In the genomic region with DNA sequence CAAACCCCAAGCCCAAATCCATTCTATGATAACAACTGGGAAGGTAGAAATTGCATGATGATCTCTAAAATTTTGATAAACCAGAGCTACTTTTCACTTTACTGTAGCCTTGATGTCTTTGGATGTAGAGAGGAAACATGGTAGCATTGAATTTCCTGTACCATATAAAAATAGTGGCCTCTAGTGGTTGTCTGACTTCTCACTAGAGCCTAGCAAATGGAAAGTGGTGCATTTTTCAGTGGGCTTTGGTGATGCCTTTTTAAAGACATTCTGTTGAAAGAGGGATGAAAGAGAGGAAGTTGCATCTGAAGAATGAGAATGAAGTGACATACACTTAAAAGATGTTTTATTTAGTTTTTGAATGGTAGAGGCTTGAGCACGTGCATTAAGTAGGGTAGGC, we compare ENCODE assay signal across 9 cellular contexts.
DNase-seq lines count a peak whose midpoint lies in the region; ATAC-seq, FAIRE-seq and TF ChIP-seq lines count a peak whose summit lies in the region.
"Had no signal": no experiment of that assay in that cellular context is flagged by ENCODE, and none has a peak within 500 bp of the region (broad histone marks: within the 10 kb centered on the region; RNA-seq: fewer than 3 reads in every experiment).

No MANE protein-coding gene starts in this region.

- intact Hi-C loops in HCT116 (cut with micrococcal nuclease): no loop called here

- H3K27me3 Mint-ChIP-seq in activated T-helper 17 cell treated with anti-CD3 and anti-CD28 coated beads, Interleukin-2, amount 50 U/mL, for 72 hours: no peaks in the 10 kb centered on the region
- H3K27me3 Mint-ChIP-seq in endothelial cell (ENCODE audit: unreplicated experiment): no peaks in the 10 kb centered on the region

- H2AFZ ChIP-seq in HCT116 (ENCODE audit: low read depth, low read length, poor library complexity, severe bottlenecking): no peak overlapping the region

- POLR2A ChIA-PET in HCT116 (lab: Charles Lee): no interaction called here

- H3K9me2 ChIP-seq in HCT116 (ENCODE audit: insufficient read depth): no peaks in the 10 kb centered on the region

- H3K4me3 Mint-ChIP-seq in activated T-helper 17 cell treated with anti-CD3 and anti-CD28 coated beads, Interleukin-2, amount 50 U/mL, for 72 hours: no peak overlapping the region
- no peak overlapping the region for H3K4me3 Mint-ChIP-seq in endothelial cell (ENCODE audit: unreplicated experiment)

- no peaks in the 10 kb centered on the region for H3K9me3 ChIP-seq in HCT116 (ENCODE audit: control insufficient read depth in 1 of 2, insufficient read depth in 1 of 2, low read depth in 1 of 2, low read length in 2 of 2)
- H3K9me3 ChIP-seq: SJCRH30 had no signal

- no peak overlapping the region for H3K27ac ChIP-seq in HCT116 (ENCODE audit: low read depth, low read length)
- H3K27ac ChIP-seq: SJCRH30 had no signal

- H3K4me2 ChIP-seq in HCT116 (ENCODE audit: low read length): no peak overlapping the region

- CTCF ChIA-PET in HCT116 (lab: Charles Lee): interaction anchor here (0.6 kb wide), 1 partner anchor 9 kb away, joined by 4 read pairs; no protein-coding TSS in a partner anchor

- TF ChIP-seq CTCF in HCT116 (IDR thresholded peaks at IDR 0.05 in 2 of 3, conservative IDR thresholded peaks at IDR 0.05 in 1 of 3; ENCODE audit: borderline replicate concordance in 1 of 3, insufficient read depth in 1 of 3, low read depth in 2 of 3, low read length in 2 of 3) (peak; percentile 5 to 58 (median 39); a peak in 3 of 6 replicates), endothelial cell (IDR thresholded peaks at IDR 0.05; ENCODE audit: unreplicated experiment) (no peak)

- peak; percentile 33; the same call in 1 of the 2 replicates for TF ChIP-seq RAD21 in HCT116 (IDR thresholded peaks at IDR 0.05; ENCODE audit: low read depth)

- H4K20me1 ChIP-seq in HCT116 (ENCODE audit: insufficient read depth): no peaks in the 10 kb centered on the region

- FAIRE-seq in RCC 7860 (lab: Jason Lieb, UNC): no peak

- H3K79me2 ChIP-seq in HCT116 (ENCODE audit: insufficient read depth, low read length): no peaks in the 10 kb centered on the region

- H3K36me3 Mint-ChIP-seq in activated T-helper 17 cell treated with anti-CD3 and anti-CD28 coated beads, Interleukin-2, amount 50 U/mL, for 72 hours (ENCODE audit: low read depth): no peaks in the 10 kb centered on the region
- no peaks in the 10 kb centered on the region for H3K36me3 Mint-ChIP-seq in endothelial cell (ENCODE audit: low read depth, unreplicated experiment)

- H3K36me3 ChIP-seq in HCT116 (ENCODE audit: control insufficient read depth in 1 of 2, insufficient read depth in 2 of 2, low read length in 2 of 2): no peaks in the 10 kb centered on the region
- H3K36me3 ChIP-seq: SJCRH30 had no signal

- peak; percentile 63 for ATAC-seq in HCT116
- no peak for ATAC-seq in activated T-helper 17 cell treated with anti-CD3 and anti-CD28 coated beads, Interleukin-2, amount 50 U/mL, for 72 hours (replicated peaks)
- ATAC-seq in left lobe of liver: no peak

- no peaks in the 10 kb centered on the region for H3K4me1 ChIP-seq in HCT116 (ENCODE audit: control insufficient read depth in 1 of 2, insufficient read depth in 2 of 2, low read length in 2 of 2)
- H3K4me1 ChIP-seq: SJCRH30 had no signal

- RAD21 ChIA-PET in HCT116 (lab: Charles Lee; ENCODE audit: low non-redundant PET in 1 of 2, low total read pairs in 2 of 2, uncharacterized antibody in 2 of 2, unreplicated experiment in 2 of 2): no interaction called here

- no peak overlapping the region for H3K9ac ChIP-seq in HCT116 (ENCODE audit: low read length)

- DNase-seq in D341Med (ENCODE audit: low spot score) (peak; percentile 36), HCT116 (ENCODE audit: low read depth, low spot score) (peak; percentile 2), RCC 7860 (ENCODE audit: low spot score) (peak; percentile 21), iPS-NIHi7 (ENCODE audit: extremely low spot score) (peak; percentile 47), amygdala (lab: John Stamatoyannopoulos, UW) (no peak), endothelial cell (ENCODE audit: low spot score) (no peak), left lobe of liver (ENCODE audit: low spot score) (no peak)

- BruUV-seq in HCT116 (replicated peaks; lab: Mats Ljungman, UMichigan): no TSS peak

- no peak for TF ChIP-seq POLR2A in HCT116 (IDR thresholded peaks at IDR 0.05; ENCODE audit: borderline replicate concordance, extremely low read depth, insufficient read depth, insufficient read length)

- H3K27me3 ChIP-seq in HCT116 (ENCODE audit: insufficient read depth, low read length): no peaks in the 10 kb centered on the region
- H3K27me3 ChIP-seq: SJCRH30 had no signal

- no peak overlapping the region for H3K4me3 ChIP-seq in HCT116 (replicated peaks in 1 of 2; ENCODE audit: low read depth in 1 of 2, low read length in 2 of 2)
- H3K4me3 ChIP-seq: SJCRH30 had no signal

- no peak overlapping the region for H3K27ac Mint-ChIP-seq in activated T-helper 17 cell treated with anti-CD3 and anti-CD28 coated beads, Interleukin-2, amount 50 U/mL, for 72 hours
- H3K27ac Mint-ChIP-seq in endothelial cell (ENCODE audit: unreplicated experiment): no peak overlapping the region

- H3K4me1 Mint-ChIP-seq in activated T-helper 17 cell treated with anti-CD3 and anti-CD28 coated beads, Interleukin-2, amount 50 U/mL, for 72 hours: no peaks in the 10 kb centered on the region
- no peaks in the 10 kb centered on the region for H3K4me1 Mint-ChIP-seq in endothelial cell (ENCODE audit: unreplicated experiment)

- no peaks in the 10 kb centered on the region for H3K9me3 Mint-ChIP-seq in activated T-helper 17 cell treated with anti-CD3 and anti-CD28 coated beads, Interleukin-2, amount 50 U/mL, for 72 hours
- no peaks in the 10 kb centered on the region for H3K9me3 Mint-ChIP-seq in endothelial cell (ENCODE audit: unreplicated experiment)

TF ChIP-seq in HCT116, 20 proteins besides CTCF, POLR2A, EP300 and RAD21:
- TF ChIP-seq TCF7L2 (IDR thresholded peaks at IDR 0.05; ENCODE audit: borderline replicate concordance, extremely low read depth, insufficient read depth, insufficient read length): no peak
- TF ChIP-seq POLR2AphosphoS5 (IDR thresholded peaks at IDR 0.05; ENCODE audit: low read depth, low read length): no peak

Comparison
In these comparisons a context has a peak if more than half of its experiments do, and no peak if none do; other contexts are left out.
1. DNase-seq: peak in D341Med (single experiment), HCT116 (single experiment), RCC 7860 (single experiment) and iPS-NIHi7 (single experiment); none in amygdala (0 of 56), endothelial cell (single experiment) and left lobe of liver (single experiment).